ENCODE assay signal across 10 cellular contexts in genomic region chr5:173789031-173789920, GRCh38.
A peak's percentile ranks its signal among the peaks of the same experiment; 100 is the strongest.
DNase-seq lines count a peak whose midpoint lies in the region; ATAC-seq and TF ChIP-seq lines count a peak whose summit lies in the region.
"Had no signal": no experiment of that assay in that cellular context is flagged by ENCODE, and none has a peak within 500 bp of the region (broad histone marks: within the 10 kb centered on the region; RNA-seq: fewer than 3 reads in every experiment).

No MANE protein-coding gene starts in this region.

- H3K4me2 ChIP-seq in MM.1S (ENCODE audit: low read depth, low read length) (peak overlapping the region; percentile 98), skeletal muscle satellite cell (ENCODE audit: low read length) (peak overlapping the region; percentile 56)

- peaks cover 11% of the 10 kb centered on the region for H3F3A ChIP-seq in MM.1S (ENCODE audit: insufficient read depth, low read length)

- H3K4me3 Mint-ChIP-seq in activated CD4-positive, alpha-beta T cell treated with anti-CD3 and anti-CD28 coated beads, Interleukin-2, amount 10 ng/mL, durations not matched to agents 24 days and 14 days = no peak overlapping the region
- H3K4me3 Mint-ChIP-seq: brain, mesothelial cell of epicardium had no signal

- H3K36me3 ChIP-seq in MM.1S (replicated peaks; ENCODE audit: insufficient read depth, low read length) (no peaks in the 10 kb centered on the region), skeletal muscle satellite cell (ENCODE audit: insufficient read depth, low read length) (no peaks in the 10 kb centered on the region)

- intact Hi-C loops in activated CD4-positive, alpha-beta T cell treated with anti-CD3 and anti-CD28 coated beads, Interleukin-2, amount 10 ng/mL, durations not matched to agents 24 days and 14 days (cut with micrococcal nuclease) = loop anchor here (10.0 kb wide), 1 partner anchor 96 kb away; the partner anchor contains the start of gene CPEB4

- H3K27me3 ChIP-seq in MM.1S (replicated peaks; ENCODE audit: insufficient read depth, low read length) (no peaks in the 10 kb centered on the region), skeletal muscle satellite cell (ENCODE audit: control insufficient read depth, insufficient read depth, low read length) (no peaks in the 10 kb centered on the region)

- H3K79me2 ChIP-seq in MM.1S (ENCODE audit: low read length) = no peaks in the 10 kb centered on the region

- H3K9me2 ChIP-seq in MM.1S (replicated peaks; ENCODE audit: insufficient read depth, low read length) = no peaks in the 10 kb centered on the region

- no peaks in the 10 kb centered on the region for H3K36me3 Mint-ChIP-seq in activated CD4-positive, alpha-beta T cell treated with anti-CD3 and anti-CD28 coated beads, Interleukin-2, amount 10 ng/mL, durations not matched to agents 24 days and 14 days (ENCODE audit: low read depth)
- H3K36me3 Mint-ChIP-seq: brain, mesothelial cell of epicardium had no signal

- no peaks in the 10 kb centered on the region for H4K20me1 ChIP-seq in MM.1S (ENCODE audit: insufficient read depth, low read length)

- TF ChIP-seq CTCF in MM.1S (IDR thresholded peaks at IDR 0.05; ENCODE audit: low read length) (no peak), choroid plexus epithelial cell (conservative IDR thresholded peaks at IDR 0.05; ENCODE audit: low read depth, low read length) (no peak)

- H3K9me3 Mint-ChIP-seq in activated CD4-positive, alpha-beta T cell treated with anti-CD3 and anti-CD28 coated beads, Interleukin-2, amount 10 ng/mL, durations not matched to agents 24 days and 14 days = no peaks in the 10 kb centered on the region
- H3K9me3 Mint-ChIP-seq: brain, mesothelial cell of epicardium had no signal

- no peak overlapping the region for H3K27ac Mint-ChIP-seq in activated CD4-positive, alpha-beta T cell treated with anti-CD3 and anti-CD28 coated beads, Interleukin-2, amount 10 ng/mL, durations not matched to agents 24 days and 14 days
- H3K27ac Mint-ChIP-seq: mesothelial cell of epicardium had no signal

- no peaks in the 10 kb centered on the region for H3K4me1 Mint-ChIP-seq in activated CD4-positive, alpha-beta T cell treated with anti-CD3 and anti-CD28 coated beads, Interleukin-2, amount 10 ng/mL, durations not matched to agents 24 days and 14 days

- peak overlapping the region; percentile 90; the same call in 1 of the 2 replicates for H3K27ac ChIP-seq in MM.1S (ENCODE audit: low read length)

- ATAC-seq in GM18519 (IDR thresholded peaks at IDR 0.05; ENCODE audit: low FRiP score, unreplicated experiment) (no peak), GM18520 (IDR thresholded peaks at IDR 0.05; ENCODE audit: unreplicated experiment) (no peak)

- H3K27me3 Mint-ChIP-seq in activated CD4-positive, alpha-beta T cell treated with anti-CD3 and anti-CD28 coated beads, Interleukin-2, amount 10 ng/mL, durations not matched to agents 24 days and 14 days = peaks cover 2% of the 10 kb centered on the region
- H3K27me3 Mint-ChIP-seq: brain had no signal

- H3K9ac ChIP-seq in MM.1S (ENCODE audit: low read length) (peak overlapping the region; percentile 70; the same call in 1 of the 2 replicates), skeletal muscle satellite cell (ENCODE audit: low read depth, low read length) (peak overlapping the region; percentile 52)

- H3K4me3 ChIP-seq in MM.1S (ENCODE audit: low read length) = no peak overlapping the region
- H3K4me3 ChIP-seq in choroid plexus epithelial cell (ENCODE audit: low read depth, low read length) = no peak overlapping the region
- no peak overlapping the region for H3K4me3 ChIP-seq in skeletal muscle satellite cell (ENCODE audit: low read length)

- H2AFZ ChIP-seq in MM.1S (ENCODE audit: low read length) = no peak overlapping the region

- H3K9me3 ChIP-seq in MM.1S (replicated peaks; ENCODE audit: insufficient read depth, low read length) (no peaks in the 10 kb centered on the region), skeletal muscle satellite cell (replicated peaks; ENCODE audit: low read length) (no peaks in the 10 kb centered on the region)

- peaks cover 24% of the 10 kb centered on the region for H3K4me1 ChIP-seq in MM.1S (ENCODE audit: low read length)
- peaks cover 30% of the 10 kb centered on the region for H3K4me1 ChIP-seq in skeletal muscle satellite cell (ENCODE audit: control insufficient read depth, insufficient read depth, low read length)

- peak; percentile 40 to 51 for DNase-seq in activated CD4-positive, alpha-beta T cell treated with anti-CD3 and anti-CD28 coated beads, Interleukin-2, amount 50 U/mL, for 48 hours
- no peak for DNase-seq in activated CD4-positive, alpha-beta T cell treated with anti-CD3 and anti-CD28 coated beads, Interleukin-2, amount 10 ng/mL, durations not matched to agents 24 days and 14 days
- DNase-seq in MM.1S = no peak
- peak; percentile 76 for DNase-seq in choroid plexus epithelial cell (ENCODE audit: low read depth)
- DNase-seq in kidney glomerular epithelial cell (lab: John Stamatoyannopoulos, UW) = no peak

Comparison
In these comparisons a context has a peak if more than half of its experiments do, and no peak if none do; other contexts are left out.
1. DNase-seq: peak in activated CD4-positive, alpha-beta T cell treated with anti-CD3 and anti-CD28 coated beads, Interleukin-2, amount 50 U/mL, for 48 hours (2 of 2) and choroid plexus epithelial cell (single experiment); none in activated CD4-positive, alpha-beta T cell treated with anti-CD3 and anti-CD28 coated beads, Interleukin-2, amount 10 ng/mL, durations not matched to agents 24 days and 14 days (single experiment), MM.1S (single experiment) and kidney glomerular epithelial cell (single experiment).